Comparison of ENCODE assay signal across 9 cellular contexts in the genomic region with DNA sequence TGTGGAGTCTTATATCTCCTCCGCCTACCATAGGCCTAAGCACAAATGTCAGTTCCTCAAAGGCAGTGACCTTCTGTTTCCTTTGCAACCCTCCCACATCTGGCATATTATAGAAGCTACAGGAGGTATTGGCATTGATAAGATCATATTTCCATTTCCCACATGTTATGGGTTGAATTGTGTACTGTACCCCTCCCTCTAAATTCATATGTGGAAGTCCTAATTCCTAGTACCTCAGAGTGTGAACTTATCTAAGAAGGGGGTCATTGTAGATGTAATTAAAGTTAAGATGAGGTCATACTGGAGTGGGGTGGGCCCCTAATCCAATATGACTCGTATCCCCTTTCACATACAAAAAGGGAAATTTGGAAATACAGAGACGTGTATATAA. TPM values are rescaled to one million over a fixed set of nuclear protein-coding genes. Genes with fewer than 3 reads are reported as not detected.
DNase-seq lines count a peak whose midpoint lies in the region; ATAC-seq, FAIRE-seq and TF ChIP-seq lines count a peak whose summit lies in the region.
"Had no signal": no experiment of that assay in that cellular context is flagged by ENCODE, and none has a peak within 500 bp of the region (broad histone marks: within the 10 kb centered on the region; RNA-seq: fewer than 3 reads in every experiment).

No MANE protein-coding gene starts in this region.

- no peak overlapping the region for H3K9ac ChIP-seq in HepG2 (ENCODE audit: insufficient read depth, low read depth, low read length)

- H3K27ac Mint-ChIP-seq in CD4-positive, alpha-beta memory T cell: peak overlapping the region in 2 of 7 donors; percentile 43 to 59

- TF ChIP-seq EP300 in HepG2 (IDR thresholded peaks at IDR 0.05; ENCODE audit: low read depth in 2 of 2, low read length in 2 of 2): no peak
- no peak for TF ChIP-seq EP300 in HepG2 (CRISPR knock-in tag; IDR thresholded peaks at IDR 0.05; ENCODE audit: borderline replicate concordance)

- H3K4me2 ChIP-seq in HepG2 (ENCODE audit: low read depth, low read length): no peak overlapping the region

- BruUV-seq in HepG2 (replicated peaks; lab: Mats Ljungman, UMichigan): no TSS peak

- H3K9me3 Mint-ChIP-seq in CD4-positive, alpha-beta memory T cell: no peaks in the 10 kb centered on the region

- peaks cover 0 to 6% of the 10 kb centered on the region in 2 donors for H3K27me3 Mint-ChIP-seq in CD4-positive, alpha-beta memory T cell

- no peaks in the 10 kb centered on the region for H3K4me1 ChIP-seq in HepG2 (ENCODE audit: insufficient read depth, low read length)
- H3K4me1 ChIP-seq in right lobe of liver: no peaks in the 10 kb centered on the region
- H3K4me1 ChIP-seq in CD4-positive, alpha-beta memory T cell (ENCODE audit: insufficient read depth, low read length): peaks cover 13% of the 10 kb centered on the region
- H3K4me1 ChIP-seq in esophagus squamous epithelium: peaks cover 0 to 56% (median 9%) of the 10 kb centered on the region in 3 donors

- peaks cover 11 to 17% (median 13%) of the 10 kb centered on the region in 4 donors for H3K4me1 Mint-ChIP-seq in CD4-positive, alpha-beta memory T cell

- TF ChIP-seq RAD21 in HepG2 (CRISPR knock-in tag; IDR thresholded peaks at IDR 0.05): no peak

- ATAC-seq in HepG2 (no peak), right lobe of liver (no peak), HG03039 (IDR thresholded peaks at IDR 0.05; ENCODE audit: unreplicated experiment) (peak; percentile 13)

- H3K9me3 ChIP-seq in HepG2 (ENCODE audit: low read length) (no peaks in the 10 kb centered on the region), right lobe of liver (no peaks in the 10 kb centered on the region), esophagus squamous epithelium (no peaks in the 10 kb centered on the region)
- H3K9me3 ChIP-seq in CD4-positive, alpha-beta memory T cell (ENCODE audit: control insufficient read depth in 1 of 2, low read length in 2 of 2): no peaks in the 10 kb centered on the region

- H3K4me3 ChIP-seq in HepG2 (replicated peaks in 1 of 3; ENCODE audit: insufficient read depth in 1 of 3, low read depth in 2 of 3, low read length in 3 of 3) (no peak overlapping the region), right lobe of liver (no peak overlapping the region), esophagus squamous epithelium (no peak overlapping the region)
- H3K4me3 ChIP-seq in CD4-positive, alpha-beta memory T cell (ENCODE audit: low read length in 2 of 2): no peak overlapping the region

- H3K27ac ChIP-seq in HepG2 (ENCODE audit: extremely low read length, insufficient read depth, low read length): no peak overlapping the region
- H3K27ac ChIP-seq in right lobe of liver: no peak overlapping the region
- H3K27ac ChIP-seq in CD4-positive, alpha-beta memory T cell (ENCODE audit: low read depth, low read length): no peak overlapping the region
- no peak overlapping the region for H3K27ac ChIP-seq in esophagus squamous epithelium

- intact Hi-C loops in HepG2 (cut with micrococcal nuclease; ENCODE audit: unreplicated experiment) (no loop called here), right lobe of liver (cut with DNase I) (no loop called here), esophagus squamous epithelium (cut with DNase I) (loop anchor here (10.0 kb wide), 1 partner anchor 251 kb away; no protein-coding TSS in a partner anchor)
- intact Hi-C loops in CD4-positive, alpha-beta memory T cell (cut with micrococcal nuclease): no loop called here

- in situ Hi-C loops in HepG2 (cut with HindIII; ENCODE audit: extremely low pct_ligation_motif_present, low pct_unique_long_range_greater_than_20kb): no loop called here

- H4K20me1 ChIP-seq in HepG2 (ENCODE audit: insufficient read depth, low read length): no peaks in the 10 kb centered on the region

- H3K79me2 ChIP-seq in HepG2 (ENCODE audit: insufficient read depth, low read length): no peaks in the 10 kb centered on the region

- peak overlapping the region in 2 of 8 donors; percentile 39 to 52 for H3K4me3 Mint-ChIP-seq in CD4-positive, alpha-beta memory T cell
- H3K4me3 Mint-ChIP-seq: CD4-positive, CD25-positive, alpha-beta regulatory T cell had no signal

- DNase-seq in HepG2 (ENCODE audit: low spot score): no peak
- DNase-seq in right lobe of liver: no peak
- DNase-seq in OCI-M1 (lab: John Stamatoyannopoulos, UW): peak; percentile 13
- DNase-seq in CD4-positive, alpha-beta memory T cell: no peak
- no peak for DNase-seq in esophagus squamous epithelium (lab: John Stamatoyannopoulos, UW)
- no peak for DNase-seq in NCI-H128 (lab: John Stamatoyannopoulos, UW; ENCODE audit: unreplicated experiment)
- DNase-seq in NCI-H1105 treated with DMSO at 0.1 percent for 48 hours (lab: John Stamatoyannopoulos, UW): no peak

- CTCF ChIA-PET in HepG2 (lab: Yijun Ruan, JAX; ENCODE audit: low intra/inter-chr PET ratio, low total read pairs): no interaction called here
- CTCF ChIA-PET in CD4-positive, alpha-beta memory T cell (lab: Charles Lee; ENCODE audit: partially characterized antibody): interaction anchor here (0.7 to 1.9 kb wide), 2 partner anchors 9 to 108 kb away, joined by 4 to 8 read pairs; no protein-coding TSS in a partner anchor

- POLR2A ChIA-PET in HepG2 (lab: Yijun Ruan, JAX): no interaction called here
- POLR2A ChIA-PET in CD4-positive, alpha-beta memory T cell (lab: Charles Lee; ENCODE audit: partially characterized antibody): no interaction called here

- FAIRE-seq in HepG2 (lab: Jason Lieb, UNC): no peak

- no peak overlapping the region for H2AFZ ChIP-seq in HepG2 (ENCODE audit: low read length)

- no peak for TF ChIP-seq CTCF in HepG2 (CRISPR knock-in tag; IDR thresholded peaks at IDR 0.05)
- no peak for TF ChIP-seq CTCF in right lobe of liver (IDR thresholded peaks at IDR 0.05)
- no peak for TF ChIP-seq CTCF in esophagus squamous epithelium (IDR thresholded peaks at IDR 0.05)

- H3K36me3 Mint-ChIP-seq in CD4-positive, alpha-beta memory T cell: no peaks in the 10 kb centered on the region
- H3K36me3 Mint-ChIP-seq: CD4-positive, CD25-positive, alpha-beta regulatory T cell had no signal

- H3K36me3 ChIP-seq in HepG2 (replicated peaks in 1 of 2; ENCODE audit: control insufficient read depth in 1 of 2, insufficient read depth in 2 of 2, low read length in 2 of 2) (no peaks in the 10 kb centered on the region), right lobe of liver (no peaks in the 10 kb centered on the region), esophagus squamous epithelium (no peaks in the 10 kb centered on the region)
- H3K36me3 ChIP-seq in CD4-positive, alpha-beta memory T cell (ENCODE audit: insufficient read depth, low read length): no peaks in the 10 kb centered on the region

- 36% methylated on average over 3 of the region's 3 CpGs for WGBS in HepG2 (ENCODE audit: low lambda C conversion rate)
- 65% methylated on average over 3 of the region's 3 CpGs for WGBS in right lobe of liver (ENCODE audit: insufficient coverage, low coverage, low lambda C conversion rate, missing lambda C conversion rate)
- whole genome bisulfite sequencing in esophagus squamous epithelium, 2 donors: 67 to 82% methylated on average over 3 of the region's 3 CpGs

- H3K27me3 ChIP-seq in HepG2 (ENCODE audit: control insufficient read depth in 1 of 2, insufficient read depth in 2 of 2, low read length in 2 of 2): peaks cover 0 to 6% of the 10 kb centered on the region in 2 experiments; a peak in 2 of 5 replicates
- no peaks in the 10 kb centered on the region for H3K27me3 ChIP-seq in right lobe of liver
- no peaks in the 10 kb centered on the region for H3K27me3 ChIP-seq in CD4-positive, alpha-beta memory T cell (ENCODE audit: insufficient read depth, low read length)
- no peaks in the 10 kb centered on the region for H3K27me3 ChIP-seq in esophagus squamous epithelium

- no peak for TF ChIP-seq POLR2A in HepG2 (IDR thresholded peaks at IDR 0.05; ENCODE audit: insufficient read depth in 1 of 2, low read depth in 2 of 2, low read length in 2 of 2)
- TF ChIP-seq POLR2A in right lobe of liver (IDR thresholded peaks at IDR 0.05): no peak
- TF ChIP-seq POLR2A in esophagus squamous epithelium (IDR thresholded peaks at IDR 0.05): no peak

RNA-seq across cellular contexts. Expression of a gene that starts 6.0 kb away (rescaled TPM):
- total RNA-seq in HepG2 (2016; rRNA removed; fragmentation: Illumina TruSeq; extraction: Trizol) (not detected in 2 replicates), right lobe of liver (not detected), esophagus squamous epithelium (10 to 100 TPM in 2 of 4 donors, 1 to 10 TPM in 2; 2.0 to 28.2 (median 8.8) TPM)
- not detected in 2 replicates for total RNA-seq in HepG2 (2016; cell fraction: cytosol; rRNA removed; fragmentation: Illumina TruSeq; extraction: Trizol; ENCODE audit: low read depth)
- total RNA-seq in HepG2 (2016; cell fraction: insoluble cytoplasmic fraction; rRNA removed; fragmentation: Illumina TruSeq; extraction: Trizol): not detected in 2 replicates
- total RNA-seq in HepG2 (2016; cell fraction: membrane; rRNA removed; fragmentation: Illumina TruSeq; extraction: Trizol): not detected in 2 replicates
- not detected in 2 replicates for total RNA-seq in HepG2 (2016; cell fraction: nucleus; rRNA removed; fragmentation: Illumina TruSeq; extraction: Trizol)
- 0.05 TPM in 1 of 2 replicates, not detected in the other for polyA plus RNA-seq in HepG2 (2011; rRNA removed)
- 0.11 and 0.12 TPM in 2 replicates for polyA plus RNA-seq in HepG2 (2011; cell fraction: cytosol; rRNA removed)
- polyA plus RNA-seq in HepG2 (2011; cell fraction: nucleus; rRNA removed): not detected in 2 replicates
- 0.05 TPM in 1 of 2 replicates, not detected in the other for polyA plus RNA-seq in HepG2 (2012)
- polyA plus RNA-seq in HepG2 (2016; cell fraction: cytosol; fragmentation: Illumina TruSeq; extraction: Trizol; ENCODE audit: low read depth): not detected in 2 replicates
- not detected in 2 replicates for polyA plus RNA-seq in HepG2 (2016; cell fraction: insoluble cytoplasmic fraction; fragmentation: Illumina TruSeq; extraction: Trizol; ENCODE audit: low read depth)
- not detected in 2 replicates for polyA plus RNA-seq in HepG2 (2016; cell fraction: membrane; fragmentation: Illumina TruSeq; extraction: Trizol; ENCODE audit: low read depth)
- polyA plus RNA-seq in HepG2 (2016; cell fraction: nucleus; fragmentation: Illumina TruSeq; extraction: Trizol; ENCODE audit: insufficient read depth, low read depth): not detected in 2 replicates
- polyA minus RNA-seq in HepG2 (2011; rRNA and poly(A)+ RNA removed; ENCODE audit: low replicate concordance): not detected in 2 replicates
- polyA minus RNA-seq in HepG2 (2011; cell fraction: cytosol; rRNA and poly(A)+ RNA removed): not detected in 2 replicates
- polyA minus RNA-seq in HepG2 (2011; cell fraction: nucleus; rRNA and poly(A)+ RNA removed): not detected in 2 replicates
- not detected for total RNA-seq in CD4-positive, alpha-beta memory T cell
- polyA plus RNA-seq in CD4-positive, alpha-beta memory T cell: not detected
- total RNA-seq: CD4-positive, CD25-positive, alpha-beta regulatory T cell had no signal
- polyA plus RNA-seq: CD4-positive, CD25-positive, alpha-beta regulatory T cell had no signal
